28 cellular contexts compared by ENCODE assay signal in genomic region chr20:53954734-53955658, GRCh38.
"Had no signal": no experiment of that assay in that cellular context is flagged by ENCODE, and none has a peak within 500 bp of the region (broad histone marks: within the 10 kb centered on the region; RNA-seq: fewer than 3 reads in every experiment).

No MANE protein-coding gene starts in this region.

- H3K27me3 ChIP-seq: brain microvascular endothelial cell, foreskin keratinocyte, gastrocnemius medialis, heart left ventricle had no signal

- H3K9me3 ChIP-seq: gastrocnemius medialis had no signal

- H3K36me3 ChIP-seq: brain microvascular endothelial cell, gastrocnemius medialis, heart left ventricle, WERI-Rb-1 had no signal

- H3K27ac ChIP-seq: brain microvascular endothelial cell, coronary artery, foreskin keratinocyte, gastrocnemius medialis, heart left ventricle, WERI-Rb-1 had no signal

- DNase-seq: activated B cell treated with CpG ODN at 0.5 μM for 24 hours; activated CD4-positive, alpha-beta T cell treated with anti-CD3 and anti-CD28 coated beads for 48 hours; activated CD4-positive, alpha-beta T cell treated with anti-CD3 and anti-CD28 coated beads, Interleukin-2, amount 50 U/mL, for 1 hour; activated CD4-positive, alpha-beta T cell treated with anti-CD3 and anti-CD28 coated beads, Interleukin-2, amount 50 U/mL, for 48 hours; activated CD8-positive, alpha-beta memory T cell treated with anti-CD3 and anti-CD28 coated beads for 24 hours; activated CD8-positive, alpha-beta T cell treated with anti-CD3 and anti-CD28 coated beads for 36 hours; activated effector memory CD4-positive, alpha-beta T cell treated with Interleukin-2 at 50 U/mL for 16 hours; activated gamma-delta T cell treated with Interleukin-2 at 50 U/mL for 16 hours; activated naive CD4-positive, alpha-beta T cell treated with anti-CD3 and anti-CD28 coated beads, Interleukin-2, amount 50 U/mL, for 16 hours; activated naive CD4-positive, alpha-beta T cell treated with Interleukin-2 at 50 U/mL for 16 hours; activated T-cell treated with anti-CD3 and anti-CD28 coated beads, Interleukin-2, amount 50 U/mL, for 4 hours; amniotic stem cell; anterior cingulate cortex; brain microvascular endothelial cell; dorsolateral prefrontal cortex; effector memory CD4-positive, alpha-beta T cell; endodermal cell; foreskin keratinocyte; gastrocnemius medialis; glutamatergic neuron; heart left ventricle; T-helper 17 cell; T1000; WERI-Rb-1 had no signal

- H3K4me1 ChIP-seq: foreskin keratinocyte, gastrocnemius medialis had no signal

- H3K4me3 ChIP-seq: coronary artery, dorsolateral prefrontal cortex, gastrocnemius medialis, heart left ventricle had no signal

- ATAC-seq: activated CD4-positive, CD25-positive, alpha-beta regulatory T cell treated with anti-CD3 and anti-CD28 coated beads, Interleukin-2, amount 50 U/mL, for 24 hours; activated CD8-positive, alpha-beta T cell treated with anti-CD3 and anti-CD28 coated beads for 36 hours; activated T-cell treated with anti-CD3 and anti-CD28 coated beads, Interleukin-2, amount 50 U/mL, for 4 hours; activated T-helper 17 cell treated with anti-CD3 and anti-CD28 coated beads, Interleukin-2, amount 50 U/mL, for 72 hours; esophagus mucosa; foreskin keratinocyte; gastrocnemius medialis; heart left ventricle; T-helper 17 cell had no signal
